ENCODE assay signal across 32 cellular contexts in the genomic region with DNA sequence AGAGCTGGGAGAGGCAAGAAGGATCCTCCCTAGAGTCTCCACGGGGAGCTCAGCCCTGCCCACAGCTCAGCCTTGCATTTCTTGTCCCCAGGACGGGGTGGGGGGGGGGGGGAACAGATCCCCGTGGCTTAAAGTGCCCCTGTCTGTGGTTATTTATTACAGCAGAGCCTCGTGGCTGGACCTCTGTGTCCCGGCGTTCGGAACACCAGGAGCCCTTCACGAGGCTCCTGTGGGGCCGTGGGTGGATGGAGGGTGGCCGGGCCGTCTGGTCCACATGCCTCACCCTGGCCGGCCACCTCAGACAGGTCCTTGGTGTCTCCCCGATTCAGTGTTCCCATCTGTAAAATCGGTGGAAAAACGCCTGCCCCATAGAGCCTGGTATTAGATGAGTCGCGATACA. TPM values are rescaled to one million over a fixed set of nuclear protein-coding genes. Genes with fewer than 3 reads are reported as not detected.
DNase-seq lines count a peak whose midpoint lies in the region; ATAC-seq and TF ChIP-seq lines count a peak whose summit lies in the region.
"Had no signal": no experiment of that assay in that cellular context is flagged by ENCODE, and none has a peak within 500 bp of the region (broad histone marks: within the 10 kb centered on the region; RNA-seq: fewer than 3 reads in every experiment).

No MANE protein-coding gene starts in this region.

- H3K9me3 ChIP-seq in left ventricle myocardium inferior (replicated peaks) (no peaks in the 10 kb centered on the region), gastroesophageal sphincter (no peaks in the 10 kb centered on the region), prostate gland (no peaks in the 10 kb centered on the region), transverse colon (no peaks in the 10 kb centered on the region)
- H3K9me3 ChIP-seq: mucosa of descending colon, uterus had no signal

- no peak for ATAC-seq in left cardiac atrium
- no peak for ATAC-seq in gastroesophageal sphincter
- ATAC-seq in GM21360 (IDR thresholded peaks at IDR 0.05; ENCODE audit: unreplicated experiment): no peak
- no peak for ATAC-seq in sciatic nerve
- ATAC-seq in activated CD8-positive, alpha-beta memory T cell treated with anti-CD3 and anti-CD28 coated beads, Interleukin-2, amount 10 ng/mL, durations not matched to agents 7 days and 5 days: no peak
- ATAC-seq: foreskin keratinocyte had no signal

- H3K27ac ChIP-seq in left ventricle myocardium inferior (replicated peaks) (peak overlapping the region; percentile 60), gastroesophageal sphincter (peak overlapping the region; percentile 1 to 95 (median 84)), prostate gland (peak overlapping the region; percentile 48 to 95), transverse colon (peak overlapping the region; percentile 83 to 92 (median 86))
- H3K27ac ChIP-seq: cardiac muscle cell, foreskin keratinocyte had no signal

- TF ChIP-seq EP300 in gastroesophageal sphincter (IDR thresholded peaks at IDR 0.05) (no peak), transverse colon (IDR thresholded peaks at IDR 0.05; ENCODE audit: low read depth) (no peak)

- H3K4me3 Mint-ChIP-seq in activated CD8-positive, alpha-beta memory T cell treated with anti-CD3 and anti-CD28 coated beads, Interleukin-2, amount 10 ng/mL, durations not matched to agents 7 days and 5 days: no peak overlapping the region
- H3K4me3 Mint-ChIP-seq: activated naive CD8-positive, alpha-beta T cell; CD4-positive, alpha-beta T cell; IgD-negative memory B cell; neural crest cell; stimulated activated memory B cell treated with anti-CD40 and anti-IgM and Interleukin-4, amounts not matched to agents 10 μg/mL and 1 μg/mL and 100 μg/mL, for 72 hours had no signal

- H3K4me1 Mint-ChIP-seq in activated CD8-positive, alpha-beta memory T cell treated with anti-CD3 and anti-CD28 coated beads, Interleukin-2, amount 10 ng/mL, durations not matched to agents 7 days and 5 days: no peaks in the 10 kb centered on the region
- H3K4me1 Mint-ChIP-seq: IgD-negative memory B cell had no signal

- intact Hi-C loops in left ventricle myocardium inferior (cut with micrococcal nuclease) (no loop called here), left cardiac atrium (cut with DNase I) (no loop called here), prostate gland (cut with DNase I) (loop anchor here (5.0 kb wide), 1 partner anchor 38 kb away; a partner anchor contains a TSS), transverse colon (cut with DNase I; ENCODE audit: low total_unique reads) (loop anchor here (5.0 kb wide), 1 partner anchor 38 kb away; a partner anchor contains a TSS), sciatic nerve (cut with DNase I) (no loop called here)

- DNase-seq in left ventricle myocardium inferior: no peak
- no peak for DNase-seq in left cardiac atrium
- no peak for DNase-seq in prostate gland (ENCODE audit: low spot score)
- DNase-seq in transverse colon: no peak
- DNase-seq in sciatic nerve (ENCODE audit: low spot score): no peak
- DNase-seq in activated CD8-positive, alpha-beta memory T cell treated with anti-CD3 and anti-CD28 coated beads, Interleukin-2, amount 10 ng/mL, durations not matched to agents 7 days and 5 days: no peak
- DNase-seq: activated CD4-positive, alpha-beta T cell treated with anti-CD3 and anti-CD28 coated beads for 48 hours; activated CD8-positive, alpha-beta memory T cell treated with anti-CD3 and anti-CD28 coated beads for 24 hours; activated effector memory CD4-positive, alpha-beta T cell treated with Interleukin-2 at 50 U/mL for 16 hours; anterior cingulate cortex; CD4-positive, alpha-beta T cell; DND-41; erythroblast; foreskin keratinocyte; HFFc6; mucosa of descending colon; NCI-H146; NCI-H2107; NCI-H774; T-helper 9 cell; uterus had no signal

- H3K9me3 Mint-ChIP-seq in activated CD8-positive, alpha-beta memory T cell treated with anti-CD3 and anti-CD28 coated beads, Interleukin-2, amount 10 ng/mL, durations not matched to agents 7 days and 5 days (ENCODE audit: low read depth): no peaks in the 10 kb centered on the region
- H3K9me3 Mint-ChIP-seq: CD4-positive, alpha-beta T cell; HFFc6; IgD-negative memory B cell; neural crest cell; stimulated activated memory B cell treated with anti-CD40 and anti-IgM and Interleukin-4, amounts not matched to agents 10 μg/mL and 1 μg/mL and 100 μg/mL, for 72 hours had no signal

- H3K4me3 ChIP-seq in left ventricle myocardium inferior: no peak overlapping the region
- no peak overlapping the region for H3K4me3 ChIP-seq in gastroesophageal sphincter
- H3K4me3 ChIP-seq in prostate gland: no peak overlapping the region
- H3K4me3 ChIP-seq in transverse colon: no peak overlapping the region
- H3K4me3 ChIP-seq: cardiac muscle cell, hepatocyte, mucosa of descending colon, uterus had no signal

- no peaks in the 10 kb centered on the region for H3K36me3 ChIP-seq in left ventricle myocardium inferior
- H3K36me3 ChIP-seq in gastroesophageal sphincter: no peaks in the 10 kb centered on the region
- H3K36me3 ChIP-seq in prostate gland: no peaks in the 10 kb centered on the region
- H3K36me3 ChIP-seq in transverse colon: no peaks in the 10 kb centered on the region
- H3K36me3 ChIP-seq: cardiac muscle cell, uterus had no signal

- H3K36me3 Mint-ChIP-seq in activated CD8-positive, alpha-beta memory T cell treated with anti-CD3 and anti-CD28 coated beads, Interleukin-2, amount 10 ng/mL, durations not matched to agents 7 days and 5 days: no peaks in the 10 kb centered on the region
- H3K36me3 Mint-ChIP-seq: activated naive CD8-positive, alpha-beta T cell; IgD-negative memory B cell; stimulated activated memory B cell treated with anti-CD40 and anti-IgM and Interleukin-4, amounts not matched to agents 10 μg/mL and 1 μg/mL and 100 μg/mL, for 72 hours had no signal

- H3K27me3 Mint-ChIP-seq in activated CD8-positive, alpha-beta memory T cell treated with anti-CD3 and anti-CD28 coated beads, Interleukin-2, amount 10 ng/mL, durations not matched to agents 7 days and 5 days: no peaks in the 10 kb centered on the region
- H3K27me3 Mint-ChIP-seq: activated naive CD8-positive, alpha-beta T cell had no signal

- TF ChIP-seq POLR2A in gastroesophageal sphincter (IDR thresholded peaks at IDR 0.05): no peak
- TF ChIP-seq POLR2A in prostate gland (IDR thresholded peaks at IDR 0.05): no peak
- TF ChIP-seq POLR2A in transverse colon (IDR thresholded peaks at IDR 0.05): no peak

- no peak overlapping the region for H3K27ac Mint-ChIP-seq in activated CD8-positive, alpha-beta memory T cell treated with anti-CD3 and anti-CD28 coated beads, Interleukin-2, amount 10 ng/mL, durations not matched to agents 7 days and 5 days
- H3K27ac Mint-ChIP-seq: activated naive CD8-positive, alpha-beta T cell; CD4-positive, alpha-beta T cell; IgD-negative memory B cell; stimulated activated memory B cell treated with anti-CD40 and anti-IgM and Interleukin-4, amounts not matched to agents 10 μg/mL and 1 μg/mL and 100 μg/mL, for 72 hours had no signal

- H3K4me1 ChIP-seq in left ventricle myocardium inferior (peaks cover 68% of the 10 kb centered on the region), gastroesophageal sphincter (peaks cover 5 to 95% (median 68%) of the 10 kb centered on the region in 3 donors), prostate gland (replicated peaks) (peaks cover 24% of the 10 kb centered on the region), transverse colon (peaks cover 31 to 66% (median 51%) of the 10 kb centered on the region in 4 donors)

- no peak for TF ChIP-seq CTCF in left ventricle myocardium inferior (IDR thresholded peaks at IDR 0.05; ENCODE audit: borderline replicate concordance)
- TF ChIP-seq CTCF in gastroesophageal sphincter (IDR thresholded peaks at IDR 0.05): no peak
- no peak for TF ChIP-seq CTCF in prostate gland (IDR thresholded peaks at IDR 0.05)
- TF ChIP-seq CTCF in transverse colon (IDR thresholded peaks at IDR 0.05): no peak

- H3K27me3 ChIP-seq in left ventricle myocardium inferior (ENCODE audit: low read depth): no peaks in the 10 kb centered on the region
- H3K27me3 ChIP-seq in gastroesophageal sphincter: no peaks in the 10 kb centered on the region
- no peaks in the 10 kb centered on the region for H3K27me3 ChIP-seq in prostate gland (replicated peaks; ENCODE audit: insufficient read depth)
- no peaks in the 10 kb centered on the region for H3K27me3 ChIP-seq in transverse colon
- H3K27me3 ChIP-seq: cardiac muscle cell, foreskin keratinocyte, hepatocyte, uterus had no signal

- in situ Hi-C loops in transverse colon (cut with MboI; ENCODE audit: low pct_ligation_motif_present in 1 of 4, low pct_unique_long_range_greater_than_20kb in 1 of 4, low sequenced_read_pairs in 3 of 4): no loop called here

- CTCF ChIA-PET in activated CD8-positive, alpha-beta memory T cell treated with anti-CD3 and anti-CD28 coated beads, Interleukin-2, amount 10 ng/mL, durations not matched to agents 7 days and 5 days (lab: Charles Lee): interaction anchor here (1.0 kb wide), 1 partner anchor 166 kb away, joined by 4 read pairs; no protein-coding TSS in a partner anchor

- 50 to 90% methylated on average over 2 to 4 of the region's 17 CpGs for WGBS in gastroesophageal sphincter (ENCODE audit: low coverage in 1 of 2), 2 donors
- 60% methylated on average over 17 of the region's 17 CpGs for WGBS in prostate gland
- WGBS in transverse colon (ENCODE audit: low coverage in 1 of 2), 2 donors: 56 to 72% methylated on average over 4 to 17 of the region's 17 CpGs

RNA-seq across cellular contexts. Expression of a gene that starts 37.9 kb away (rescaled TPM):
- 22.2 TPM for total RNA-seq in left ventricle myocardium inferior
- 10 to 100 TPM; 30.7 to 62.5 TPM for total RNA-seq in left cardiac atrium
- 10 to 100 TPM; 41.9 to 87.5 (median 73.6) TPM for total RNA-seq in gastroesophageal sphincter
- total RNA-seq in prostate gland: 10 to 100 TPM; 37.8 to 62.0 TPM
- total RNA-seq in transverse colon: 10 to 100 TPM; 10.5 to 62.3 (median 23.5) TPM
- total RNA-seq in sciatic nerve: 57.0 TPM
- total RNA-seq in activated CD8-positive, alpha-beta memory T cell treated with anti-CD3 and anti-CD28 coated beads, Interleukin-2, amount 10 ng/mL, durations not matched to agents 7 days and 5 days: under 1 TPM; 0.45 to 0.73 TPM

RNA-seq across cellular contexts. Expression of a gene that starts 59.7 kb away (rescaled TPM):
- not detected for total RNA-seq in left ventricle myocardium inferior
- total RNA-seq in left cardiac atrium: not detected
- total RNA-seq in gastroesophageal sphincter: not detected
- not detected for total RNA-seq in prostate gland
- not detected for total RNA-seq in transverse colon
- total RNA-seq in sciatic nerve: not detected
- total RNA-seq in activated CD8-positive, alpha-beta memory T cell treated with anti-CD3 and anti-CD28 coated beads, Interleukin-2, amount 10 ng/mL, durations not matched to agents 7 days and 5 days: not detected
- total RNA-seq: A172; cardiac muscle cell; CD4-positive, alpha-beta T cell; foreskin keratinocyte; H1; hepatocyte; HFFc6; lung microvascular endothelial cell; neural crest cell; uterus had no signal

Comparison
In these comparisons a context has a peak if more than half of its experiments do, and no peak if none do; other contexts are left out.
1. RNA of a gene that starts 37.9 kb away (total RNA-seq): 41.9 to 87.5 TPM in gastroesophageal sphincter, 30.7 to 62.5 TPM in left cardiac atrium, 37.8 to 62.0 TPM in prostate gland, 57.0 TPM in sciatic nerve (single experiment), 10.5 to 62.3 TPM in transverse colon and 22.2 TPM in left ventricle myocardium inferior (single experiment); 0.45 to 0.73 TPM in activated CD8-positive, alpha-beta memory T cell treated with anti-CD3 and anti-CD28 coated beads, Interleukin-2, amount 10 ng/mL, durations not matched to agents 7 days and 5 days; every median in the first group is over 4 times any median in the second.
2. intact Hi-C loops: an anchor here in prostate gland (5.0 kb wide) and transverse colon (5.0 kb wide); none called in left ventricle myocardium inferior, left cardiac atrium and sciatic nerve.
3. Peak in every context shown above with its lines, with median percentiles within 50 percentile points of each other: H3K27ac ChIP-seq.